ENCODE assay signal across 10 cellular contexts in the genomic region with DNA sequence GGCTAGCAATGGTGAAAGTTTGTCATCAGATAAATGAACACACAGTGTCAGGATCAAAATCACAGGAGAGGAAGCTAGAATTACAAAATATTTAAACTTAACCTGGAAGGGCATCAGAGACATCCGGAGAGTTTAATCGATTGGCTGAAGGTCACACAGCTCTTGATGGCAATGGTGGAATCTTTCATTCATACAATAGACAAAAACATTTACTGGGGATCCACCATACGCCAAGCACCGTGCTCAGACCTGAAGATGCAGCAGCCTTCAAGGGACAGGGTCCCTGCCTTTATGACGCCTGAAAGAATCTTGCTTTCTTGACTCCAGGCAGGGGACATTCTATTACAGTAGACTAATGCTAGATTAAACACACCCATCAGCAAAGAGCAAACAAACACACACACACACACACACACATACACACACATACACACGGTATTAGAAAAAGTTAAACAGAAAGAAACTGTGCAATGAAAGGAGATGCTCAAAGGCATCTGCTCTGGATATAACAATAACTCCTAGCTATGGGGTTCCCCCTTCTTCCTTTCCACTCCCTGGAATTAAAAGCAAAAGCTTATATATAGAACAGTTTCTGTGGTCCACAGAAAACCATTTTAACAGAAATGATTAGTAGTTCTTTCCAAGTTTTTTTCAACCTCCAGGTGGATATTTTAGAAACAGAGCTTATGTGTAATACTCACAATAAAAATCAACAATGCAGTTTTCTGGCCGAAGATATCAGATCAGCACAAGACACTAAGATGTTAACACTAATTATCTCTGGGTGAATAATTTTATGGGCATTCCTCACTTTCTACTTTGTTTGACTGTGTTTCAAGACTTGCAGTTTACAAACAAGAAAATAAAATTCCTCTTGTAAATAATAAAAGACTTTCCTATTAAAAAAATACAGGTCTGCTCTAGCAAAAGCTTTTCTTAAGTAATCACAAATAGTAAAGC.
A peak's percentile ranks its signal among the peaks of the same experiment; 100 is the strongest.
DNase-seq lines count a peak whose midpoint lies in the region; ATAC-seq, FAIRE-seq and TF ChIP-seq lines count a peak whose summit lies in the region.
"Had no signal": no experiment of that assay in that cellular context is flagged by ENCODE, and none has a peak within 500 bp of the region (broad histone marks: within the 10 kb centered on the region; RNA-seq: fewer than 3 reads in every experiment).

No MANE protein-coding gene starts in this region.

- peaks cover 3 to 11% of the 10 kb centered on the region in 2 donors for H3K9me3 Mint-ChIP-seq in activated naive CD4-positive, alpha-beta T cell treated with anti-CD3 and anti-CD28 coated beads, Interleukin-2, amount 50 U/mL, for 72 hours
- H3K9me3 Mint-ChIP-seq in activated naive CD8-positive, alpha-beta T cell (ENCODE audit: low read depth), result peaks cover 3% of the 10 kb centered on the region

- no peak for DNase-seq in activated naive CD4-positive, alpha-beta T cell treated with anti-CD3 and anti-CD28 coated beads, Interleukin-2, amount 50 U/mL, for 72 hours (ENCODE audit: low spot score in 2 of 2)
- DNase-seq in activated naive CD4-positive, alpha-beta T cell treated with Interleukin-2 at 50 U/mL for 16 hours, result no peak
- peak; percentile 42 for DNase-seq in kidney tubule cell (ENCODE audit: low spot score)
- no peak for DNase-seq in aorta
- DNase-seq in testis, result no peak
- DNase-seq in GM12892 (ENCODE audit: insufficient read length), result no peak
- no peak for DNase-seq in NCI-H510A treated with DMSO at 0.1 percent for 48 hours (lab: John Stamatoyannopoulos, UW)
- DNase-seq: kidney, NCI-H1694 had no signal

- H3K4me1 ChIP-seq in aorta (ENCODE audit: control insufficient read depth in 1 of 2, insufficient read depth in 2 of 2, low read length in 2 of 2) (peaks cover 0 to 7% of the 10 kb centered on the region in 2 donors), testis (no peaks in the 10 kb centered on the region)

- H3K27ac Mint-ChIP-seq in activated naive CD4-positive, alpha-beta T cell treated with anti-CD3 and anti-CD28 coated beads, Interleukin-2, amount 50 U/mL, for 72 hours, result peak overlapping the region; percentile 79 to 83
- peak overlapping the region; percentile 84 for H3K27ac Mint-ChIP-seq in activated naive CD8-positive, alpha-beta T cell

- H3K27me3 ChIP-seq in aorta (ENCODE audit: control insufficient read depth in 1 of 2, insufficient read depth in 2 of 2, low read length in 1 of 2) (no peaks in the 10 kb centered on the region), testis (no peaks in the 10 kb centered on the region)

- 33 to 36% methylated on average over 7 of the region's 7 CpGs for WGBS in aorta, 2 donors
- WGBS in testis, 2 donors, result 70 to 73% methylated on average over 7 of the region's 7 CpGs

- intact Hi-C loops in aorta (cut with DNase I) (loop anchor here in 1 of 2 donors (5.0 kb wide), 1 partner anchor 38 kb away; no protein-coding TSS in a partner anchor), testis (cut with DNase I; ENCODE audit: low total_unique reads) (no loop called here)

- peaks cover 82% of the 10 kb centered on the region for H3K4me1 Mint-ChIP-seq in activated naive CD8-positive, alpha-beta T cell (ENCODE audit: low read depth)

- H3K27me3 Mint-ChIP-seq in activated naive CD8-positive, alpha-beta T cell, result no peaks in the 10 kb centered on the region

- peak overlapping the region; percentile 0 to 56 for H3K27ac ChIP-seq in aorta (ENCODE audit: low read depth in 1 of 2, low read length in 2 of 2)
- H3K27ac ChIP-seq in testis, result no peak overlapping the region

- no peaks in the 10 kb centered on the region for H3K9me3 ChIP-seq in aorta (ENCODE audit: control insufficient read depth, low read length)
- no peaks in the 10 kb centered on the region for H3K9me3 ChIP-seq in testis

- peak; percentile 19 to 29 for ATAC-seq in activated naive CD4-positive, alpha-beta T cell treated with anti-CD3 and anti-CD28 coated beads, Interleukin-2, amount 50 U/mL, for 72 hours
- ATAC-seq in aorta (ENCODE audit: low FRiP score), result no peak

- TF ChIP-seq POLR2A in testis (IDR thresholded peaks at IDR 0.05) (no peak), GM12892 (IDR thresholded peaks at IDR 0.05; ENCODE audit: low read depth, low read length) (no peak)

- no peak overlapping the region for H3K4me3 ChIP-seq in aorta (ENCODE audit: low read length in 2 of 2)
- H3K4me3 ChIP-seq in testis, result no peak overlapping the region

- H3K36me3 ChIP-seq in aorta (ENCODE audit: control insufficient read depth in 1 of 2, insufficient read depth in 2 of 2, low read length in 1 of 2), result no peaks in the 10 kb centered on the region
- H3K36me3 ChIP-seq in testis (ENCODE audit: low read depth, missing control alignments), result no peaks in the 10 kb centered on the region

- H3K4me3 Mint-ChIP-seq in activated naive CD8-positive, alpha-beta T cell, result peak overlapping the region; percentile 59

- no peak for TF ChIP-seq CTCF in testis (IDR thresholded peaks at IDR 0.05)

- peaks cover 5 to 24% of the 10 kb centered on the region in 2 donors for H3K36me3 Mint-ChIP-seq in activated naive CD4-positive, alpha-beta T cell treated with anti-CD3 and anti-CD28 coated beads, Interleukin-2, amount 50 U/mL, for 72 hours
- H3K36me3 Mint-ChIP-seq in activated naive CD8-positive, alpha-beta T cell, result peaks cover 12% of the 10 kb centered on the region

- FAIRE-seq in GM12892 (lab: Jason Lieb, UNC), result no peak
- FAIRE-seq: kidney had no signal

Comparison
In these comparisons a context has a peak if more than half of its experiments do, and no peak if none do; other contexts are left out.
1. H3K27ac ChIP-seq: peak in aorta (2 of 2); none in testis (0 of 2).